In genomic region chr20:31587545-31588389, GRCh38 we compare ENCODE assay signal across 1 cellular context.
TF ChIP-seq lines count a peak whose summit lies in the region.

No MANE protein-coding gene starts in this region.

TF ChIP-seq in A549, 52 proteins besides CTCF, POLR2A, EP300 and RAD21 (continued from another document):
- TF ChIP-seq JUN (IDR thresholded peaks at IDR 0.05) (peak in 1 of 2 experiments; percentile 62; a peak in 2 of 5 replicates), MAX (IDR thresholded peaks at IDR 0.05) (peak; percentile 21; the same call in 1 of the 2 replicates), HOXB5 (CRISPR knock-in tag; IDR thresholded peaks at IDR 0.05) (peak; percentile 66; the same call in 1 of the 2 replicates), MAFK (IDR thresholded peaks at IDR 0.05; ENCODE audit: partially characterized antibody) (peak; percentile 8)
